Comparison of ENCODE assay signal across 8 cellular contexts in the genomic region with DNA sequence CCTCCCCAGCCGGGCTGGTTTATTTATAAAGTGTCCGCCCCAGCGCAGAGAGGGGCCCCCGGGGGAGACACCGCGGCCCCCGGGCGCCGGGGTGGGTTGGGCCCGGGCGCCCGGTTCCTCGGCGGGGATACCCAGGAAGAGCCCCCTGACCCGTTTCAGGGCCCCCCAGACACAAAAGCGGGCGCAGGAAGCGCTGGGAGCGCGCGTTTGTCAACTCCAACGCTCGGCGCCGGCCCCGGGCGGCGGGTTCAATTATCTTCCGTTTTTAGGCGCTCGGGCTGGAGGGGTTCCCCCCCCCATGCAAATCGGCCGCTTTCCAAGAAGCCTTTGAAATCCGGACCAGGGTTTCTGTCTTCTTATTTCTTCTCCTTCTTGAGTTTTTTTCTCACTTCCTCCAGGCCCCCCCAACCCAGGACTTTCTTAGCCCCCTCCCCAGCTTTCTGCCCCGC. TPM values are rescaled to one million over a fixed set of nuclear protein-coding genes. Genes with fewer than 3 reads are reported as not detected.
DNase-seq lines count a peak whose midpoint lies in the region; ATAC-seq and TF ChIP-seq lines count a peak whose summit lies in the region.

No MANE protein-coding gene starts in this region.

- H3K4me1 ChIP-seq in DND-41 (ENCODE audit: insufficient read depth, low read length) = peaks cover 33% of the 10 kb centered on the region

- DNase-seq in DND-41 (peak; percentile 71), glutamatergic neuron (no peak), progenitor cell of endocrine pancreas (ENCODE audit: low spot score, unreplicated experiment) (no peak), NCI-H1930 (lab: John Stamatoyannopoulos, UW) (no peak)
- DNase-seq in activated CD8-positive, alpha-beta memory T cell treated with anti-CD3 and anti-CD28 coated beads, Interleukin-2, amount 10 ng/mL, durations not matched to agents 7 days and 5 days = peak; percentile 64

- H3K9me3 Mint-ChIP-seq in activated CD8-positive, alpha-beta memory T cell treated with anti-CD3 and anti-CD28 coated beads, Interleukin-2, amount 10 ng/mL, durations not matched to agents 7 days and 5 days (ENCODE audit: low read depth) = no peaks in the 10 kb centered on the region
- H3K9me3 Mint-ChIP-seq in glutamatergic neuron (ENCODE audit: unreplicated experiment) (peaks cover 8% of the 10 kb centered on the region), progenitor cell of endocrine pancreas (ENCODE audit: low read depth) (no peaks in the 10 kb centered on the region)

- TF ChIP-seq CTCF in DND-41 (IDR thresholded peaks at IDR 0.05; ENCODE audit: borderline replicate concordance, extremely low read depth, low read length, poor library complexity, severe bottlenecking) (no peak), glutamatergic neuron (IDR thresholded peaks at IDR 0.05; ENCODE audit: partially characterized antibody, unreplicated experiment) (no peak), progenitor cell of endocrine pancreas (IDR thresholded peaks at IDR 0.05; ENCODE audit: unreplicated experiment) (no peak)

- peaks cover 15% of the 10 kb centered on the region for H4K20me1 ChIP-seq in DND-41 (ENCODE audit: insufficient read depth, low read length)

- no peak for TF ChIP-seq EP300 in Ishikawa (IDR thresholded peaks at IDR 0.05; ENCODE audit: borderline replicate concordance)

- H3K27ac Mint-ChIP-seq in activated CD8-positive, alpha-beta memory T cell treated with anti-CD3 and anti-CD28 coated beads, Interleukin-2, amount 10 ng/mL, durations not matched to agents 7 days and 5 days = peak overlapping the region; percentile 68
- H3K27ac Mint-ChIP-seq in glutamatergic neuron (ENCODE audit: unreplicated experiment) (peak overlapping the region; percentile 83), progenitor cell of endocrine pancreas (peak overlapping the region; percentile 76)

- no peaks in the 10 kb centered on the region for H3K9me3 ChIP-seq in DND-41 (ENCODE audit: insufficient read depth, low read length, severe bottlenecking)

- peaks cover 11% of the 10 kb centered on the region for H3K4me1 Mint-ChIP-seq in activated CD8-positive, alpha-beta memory T cell treated with anti-CD3 and anti-CD28 coated beads, Interleukin-2, amount 10 ng/mL, durations not matched to agents 7 days and 5 days
- peaks cover 5% of the 10 kb centered on the region for H3K4me1 Mint-ChIP-seq in glutamatergic neuron (ENCODE audit: low read depth, unreplicated experiment)
- H3K4me1 Mint-ChIP-seq in progenitor cell of endocrine pancreas (ENCODE audit: low read depth) = peaks cover 4% of the 10 kb centered on the region

- peaks cover 40% of the 10 kb centered on the region for H3K79me2 ChIP-seq in DND-41 (ENCODE audit: insufficient read depth, low read length)

- H3K36me3 Mint-ChIP-seq in activated CD8-positive, alpha-beta memory T cell treated with anti-CD3 and anti-CD28 coated beads, Interleukin-2, amount 10 ng/mL, durations not matched to agents 7 days and 5 days = peaks cover 4% of the 10 kb centered on the region
- H3K36me3 Mint-ChIP-seq in glutamatergic neuron (ENCODE audit: unreplicated experiment) (no peaks in the 10 kb centered on the region), progenitor cell of endocrine pancreas (ENCODE audit: insufficient read depth) (peaks cover 3% of the 10 kb centered on the region)

- peak overlapping the region; percentile 99 for H3K4me2 ChIP-seq in DND-41 (ENCODE audit: insufficient read depth, low read length)

- peak overlapping the region; percentile 75 for H3K4me3 Mint-ChIP-seq in activated CD8-positive, alpha-beta memory T cell treated with anti-CD3 and anti-CD28 coated beads, Interleukin-2, amount 10 ng/mL, durations not matched to agents 7 days and 5 days
- H3K4me3 Mint-ChIP-seq in glutamatergic neuron (ENCODE audit: unreplicated experiment) = peak overlapping the region; percentile 88
- H3K4me3 Mint-ChIP-seq in progenitor cell of endocrine pancreas (ENCODE audit: low read depth) = peak overlapping the region; percentile 87

- no peaks in the 10 kb centered on the region for H3K27me3 ChIP-seq in DND-41 (ENCODE audit: insufficient read depth, low read length, poor library complexity)

- peak overlapping the region; percentile 98 for H3K9ac ChIP-seq in DND-41 (ENCODE audit: low read depth, low read length)

- H2AFZ ChIP-seq in DND-41 (ENCODE audit: low read depth, low read length) = peak overlapping the region; percentile 76

- no peak for TF ChIP-seq RAD21 in Ishikawa (IDR thresholded peaks at IDR 0.05; ENCODE audit: low read depth)

- H3K27ac ChIP-seq in DND-41 (ENCODE audit: low read length) = peak overlapping the region; percentile 80

- peak overlapping the region; percentile 99 to 100 for H3K4me3 ChIP-seq in DND-41 (ENCODE audit: low read depth in 1 of 2, low read length in 2 of 2)

- H3K36me3 ChIP-seq in DND-41 (ENCODE audit: insufficient read depth, low read length) = peaks cover 24% of the 10 kb centered on the region

- ATAC-seq in DND-41 (ENCODE audit: insufficient read depth, low read depth) (peak; percentile 9; the same call in 1 of the 3 replicates), HG03571 (IDR thresholded peaks at IDR 0.05; ENCODE audit: unreplicated experiment) (no peak), GM21423 (IDR thresholded peaks at IDR 0.05; ENCODE audit: unreplicated experiment) (no peak)
- ATAC-seq in activated CD8-positive, alpha-beta memory T cell treated with anti-CD3 and anti-CD28 coated beads, Interleukin-2, amount 10 ng/mL, durations not matched to agents 7 days and 5 days = no peak

- H3K27me3 Mint-ChIP-seq in activated CD8-positive, alpha-beta memory T cell treated with anti-CD3 and anti-CD28 coated beads, Interleukin-2, amount 10 ng/mL, durations not matched to agents 7 days and 5 days = no peaks in the 10 kb centered on the region
- H3K27me3 Mint-ChIP-seq in glutamatergic neuron (ENCODE audit: unreplicated experiment) (peaks cover 3% of the 10 kb centered on the region), progenitor cell of endocrine pancreas (peaks cover 3% of the 10 kb centered on the region)

- CTCF ChIA-PET in activated CD8-positive, alpha-beta memory T cell treated with anti-CD3 and anti-CD28 coated beads, Interleukin-2, amount 10 ng/mL, durations not matched to agents 7 days and 5 days (lab: Charles Lee) = interaction anchor here (1.3 kb wide), 1 partner anchor 57 kb away, joined by 4 read pairs; the partner anchor contains the start of gene WDR18

TF ChIP-seq in Ishikawa, 13 proteins besides CTCF, POLR2A, EP300 and RAD21:
- peak; percentile 29; the same call in 1 of the 2 replicates for TF ChIP-seq TCF12 (IDR thresholded peaks at IDR 0.05; ENCODE audit: low read depth)
- TF ChIP-seq, protein P1, sequence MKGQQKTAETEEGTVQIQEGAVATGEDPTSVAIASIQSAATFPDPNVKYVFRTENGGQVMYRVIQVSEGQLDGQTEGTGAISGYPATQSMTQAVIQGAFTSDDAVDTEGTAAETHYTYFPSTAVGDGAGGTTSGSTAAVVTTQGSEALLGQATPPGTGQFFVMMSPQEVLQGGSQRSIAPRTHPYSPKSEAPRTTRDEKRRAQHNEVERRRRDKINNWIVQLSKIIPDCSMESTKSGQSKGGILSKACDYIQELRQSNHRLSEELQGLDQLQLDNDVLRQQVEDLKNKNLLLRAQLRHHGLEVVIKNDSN (IDR thresholded peaks at IDR 0.05) = no peak

RNA-seq across cellular contexts. Expression of gene ARID3A, which starts 0.8 kb away (rescaled TPM):
- 10 to 100 TPM; 30.6 to 35.9 TPM for total RNA-seq in activated CD8-positive, alpha-beta memory T cell treated with anti-CD3 and anti-CD28 coated beads, Interleukin-2, amount 10 ng/mL, durations not matched to agents 7 days and 5 days
- total RNA-seq in glutamatergic neuron (ENCODE audit: unreplicated experiment) (148 TPM), progenitor cell of endocrine pancreas (149 and 154 TPM in 2 replicates)

RNA-seq across cellular contexts. Expression of gene KISS1R, which starts 9.5 kb away (rescaled TPM):
- 1 to 10 TPM in 1 of 2 experiments, under 1 TPM in 1; 0.66 to 1.1 TPM for total RNA-seq in activated CD8-positive, alpha-beta memory T cell treated with anti-CD3 and anti-CD28 coated beads, Interleukin-2, amount 10 ng/mL, durations not matched to agents 7 days and 5 days
- not detected for total RNA-seq in glutamatergic neuron (ENCODE audit: unreplicated experiment)
- 5.8 and 6.1 TPM in 2 replicates for total RNA-seq in progenitor cell of endocrine pancreas

RNA-seq across cellular contexts. Expression of gene R3HDM4, which starts 13.6 kb away (rescaled TPM):
- total RNA-seq in activated CD8-positive, alpha-beta memory T cell treated with anti-CD3 and anti-CD28 coated beads, Interleukin-2, amount 10 ng/mL, durations not matched to agents 7 days and 5 days = 10 to 100 TPM; 63.7 to 73.7 TPM
- 61.9 TPM for total RNA-seq in glutamatergic neuron (ENCODE audit: unreplicated experiment)
- total RNA-seq in progenitor cell of endocrine pancreas = 61.4 and 63.1 TPM in 2 replicates

RNA-seq across cellular contexts. Expression of gene RNU6-9, which starts 33.3 kb away (rescaled TPM):
- total RNA-seq in activated CD8-positive, alpha-beta memory T cell treated with anti-CD3 and anti-CD28 coated beads, Interleukin-2, amount 10 ng/mL, durations not matched to agents 7 days and 5 days = not detected
- total RNA-seq in glutamatergic neuron (ENCODE audit: unreplicated experiment) (not detected), progenitor cell of endocrine pancreas (not detected in 2 replicates)

RNA-seq across cellular contexts. Expression of gene MED16, which starts 33.6 kb away (rescaled TPM):
- total RNA-seq in activated CD8-positive, alpha-beta memory T cell treated with anti-CD3 and anti-CD28 coated beads, Interleukin-2, amount 10 ng/mL, durations not matched to agents 7 days and 5 days = 10 to 100 TPM; 47.7 to 70.6 TPM
- 65.0 TPM for total RNA-seq in glutamatergic neuron (ENCODE audit: unreplicated experiment)
- total RNA-seq in progenitor cell of endocrine pancreas = 87.2 and 91.7 TPM in 2 replicates

Comparison
In these comparisons a context has a peak if more than half of its experiments do, and no peak if none do; other contexts are left out.
1. DNase-seq: peak in DND-41 (single experiment) and activated CD8-positive, alpha-beta memory T cell treated with anti-CD3 and anti-CD28 coated beads, Interleukin-2, amount 10 ng/mL, durations not matched to agents 7 days and 5 days (single experiment); none in glutamatergic neuron (single experiment), progenitor cell of endocrine pancreas (single experiment) and NCI-H1930 (0 of 2).
2. Peak in every context shown above with its lines, with median percentiles within 50 percentile points of each other: H3K27ac Mint-ChIP-seq and H3K4me3 Mint-ChIP-seq.